ENCODE assay signal across 15 cellular contexts in the genomic region with DNA sequence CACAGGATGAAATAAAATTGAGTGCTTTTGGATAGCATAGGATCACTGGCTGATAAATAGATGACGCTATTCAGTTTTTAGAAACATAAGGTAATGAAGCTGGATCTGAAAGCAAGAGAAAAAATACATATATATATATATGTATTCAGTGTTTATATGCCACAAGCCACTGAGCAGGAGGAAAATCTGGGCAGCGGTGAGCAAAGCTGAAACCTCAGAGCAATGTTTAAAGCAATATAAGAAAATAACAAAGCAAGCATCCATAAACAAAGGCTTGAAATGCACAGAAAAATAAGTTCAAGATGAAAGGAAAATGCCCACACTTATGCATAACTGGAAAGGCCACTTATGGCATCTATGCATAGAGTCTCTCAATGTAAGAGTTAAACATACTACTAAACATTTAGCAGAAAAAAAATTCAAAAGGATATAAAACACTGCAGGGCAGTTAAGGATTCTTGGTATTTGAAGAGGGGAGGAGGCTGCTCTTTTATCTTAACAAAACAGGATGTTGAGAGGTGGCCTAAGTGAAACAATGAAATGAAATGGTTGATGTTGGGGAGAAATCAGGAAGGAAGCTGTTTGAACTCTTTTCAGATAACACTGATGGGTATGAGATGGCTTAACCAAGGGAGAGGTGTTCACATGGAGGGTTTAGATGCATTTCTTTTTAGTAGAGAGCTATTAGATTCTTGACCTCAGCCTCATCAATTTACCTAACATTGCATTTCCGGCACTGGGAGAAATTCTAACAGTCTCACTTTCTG.
DNase-seq lines count a peak whose midpoint lies in the region; ATAC-seq and TF ChIP-seq lines count a peak whose summit lies in the region.
"Had no signal": no experiment of that assay in that cellular context is flagged by ENCODE, and none has a peak within 500 bp of the region (broad histone marks: within the 10 kb centered on the region; RNA-seq: fewer than 3 reads in every experiment).

No MANE protein-coding gene starts in this region.

- H3K27ac ChIP-seq in CD4-positive, alpha-beta T cell (ENCODE audit: low read depth, low read length): peak overlapping the region; percentile 55
- peak overlapping the region; percentile 63; the same call in 1 of the 2 replicates for H3K27ac ChIP-seq in HUES64 (ENCODE audit: low read depth, low read length)

- peak; percentile 35 for ATAC-seq in CD4-positive, alpha-beta T cell (ENCODE audit: poor library complexity)
- ATAC-seq in activated B cell treated with CpG ODN at 0.5 μM for 24 hours (ENCODE audit: low read depth): no peak
- ATAC-seq in GM19452 (IDR thresholded peaks at IDR 0.05; ENCODE audit: unreplicated experiment): no peak
- ATAC-seq in GM18517 (IDR thresholded peaks at IDR 0.05; ENCODE audit: unreplicated experiment): no peak

- H3K27ac Mint-ChIP-seq in CD4-positive, alpha-beta T cell: peak overlapping the region; percentile 86
- peak overlapping the region; percentile 81 for H3K27ac Mint-ChIP-seq in activated B cell treated with CpG ODN at 0.5 μM for 24 hours
- H3K27ac Mint-ChIP-seq: progenitor cell of endocrine pancreas had no signal

- H3K4me1 ChIP-seq in HUES64 (ENCODE audit: insufficient read depth, low read length): peaks cover 15% of the 10 kb centered on the region

- intact Hi-C loops in CD4-positive, alpha-beta T cell (cut with DNase I, micrococcal nuclease): loop anchor here (1.0 to 5.0 kb wide), 4 partner anchors 36 to 131 kb away; partner anchors contain the start of gene ARHGAP15 (in 1 of the 2)
- intact Hi-C loops in activated B cell treated with CpG ODN at 0.5 μM for 24 hours (cut with micrococcal nuclease): loop anchor here (5.0 kb wide), 1 partner anchor 381 kb away; the partner anchor contains the start of gene KYNU

- peak overlapping the region; percentile 81 for H3K4me3 Mint-ChIP-seq in CD4-positive, alpha-beta T cell
- H3K4me3 Mint-ChIP-seq in activated B cell treated with CpG ODN at 0.5 μM for 24 hours: no peak overlapping the region

- peaks cover 85% of the 10 kb centered on the region for H3K4me1 Mint-ChIP-seq in CD4-positive, alpha-beta T cell (ENCODE audit: low read depth)
- H3K4me1 Mint-ChIP-seq in activated B cell treated with CpG ODN at 0.5 μM for 24 hours: peaks cover 75% of the 10 kb centered on the region

- 88% methylated on average over 2 of the region's 3 CpGs for WGBS in HUES64

- H3K9ac ChIP-seq in HUES64 (ENCODE audit: low read depth, low read length): no peak overlapping the region

- no peaks in the 10 kb centered on the region for H3K27me3 ChIP-seq in CD4-positive, alpha-beta T cell (ENCODE audit: control insufficient read depth, insufficient read depth, low read length)
- H3K27me3 ChIP-seq in HUES64 (ENCODE audit: insufficient read depth, low read length): no peaks in the 10 kb centered on the region
- H3K27me3 ChIP-seq: stomach had no signal

- peaks cover 15% of the 10 kb centered on the region for H3K36me3 Mint-ChIP-seq in CD4-positive, alpha-beta T cell (ENCODE audit: low read depth)
- peaks cover 13% of the 10 kb centered on the region for H3K36me3 Mint-ChIP-seq in activated B cell treated with CpG ODN at 0.5 μM for 24 hours (ENCODE audit: low read depth)

- TF ChIP-seq CTCF in CD4-positive, alpha-beta T cell (IDR thresholded peaks at IDR 0.05): no peak
- TF ChIP-seq CTCF in activated B cell treated with CpG ODN at 0.5 μM for 24 hours (IDR thresholded peaks at IDR 0.05): no peak

- DNase-seq in CD4-positive, alpha-beta T cell: peak in 1 of 10 experiments; percentile 5
- DNase-seq in activated B cell treated with CpG ODN at 0.5 μM for 24 hours: no peak
- peak; percentile 10 for DNase-seq in kidney glomerular epithelial cell (lab: John Stamatoyannopoulos, UW)
- DNase-seq in hypothalamus (lab: John Stamatoyannopoulos, UW): no peak
- no peak for DNase-seq in effector CD8-positive, alpha-beta T cell (lab: John Stamatoyannopoulos, UW)
- DNase-seq: COR-L47; NCI-H1092 treated with DMSO at 0.1 percent for 48 hours; NCI-H524 treated with DMSO at 0.1 percent for 48 hours; stimulated activated CD4-positive, alpha-beta T cell treated with anti-CD3 and anti-CD28 coated beads, Interleukin-1b, Interleukin-23, amount 100 ng/mL, for 48 hours; stomach had no signal

- no peaks in the 10 kb centered on the region for H3K27me3 Mint-ChIP-seq in CD4-positive, alpha-beta T cell
- H3K27me3 Mint-ChIP-seq in activated B cell treated with CpG ODN at 0.5 μM for 24 hours: no peaks in the 10 kb centered on the region
- H3K27me3 Mint-ChIP-seq: progenitor cell of endocrine pancreas had no signal

- H3K4me3 ChIP-seq in HUES64 (ENCODE audit: low read length): no peak overlapping the region
- H3K4me3 ChIP-seq: lung, stomach had no signal

- H3K36me3 ChIP-seq in HUES64 (ENCODE audit: insufficient read depth, low read length): no peaks in the 10 kb centered on the region
- H3K36me3 ChIP-seq: stomach had no signal

- POLR2A ChIA-PET in CD4-positive, alpha-beta T cell (lab: Charles Lee): interaction anchor here (0.6 to 4.8 kb wide), 30 partner anchors 11 to 224 kb away, joined by 3 to 58 read pairs (median 4); partner anchors contain the start of gene ARHGAP15
- POLR2A ChIA-PET in activated B cell treated with CpG ODN at 0.5 μM for 24 hours (lab: Charles Lee): interaction anchor here (0.9 to 1.2 kb wide), 3 partner anchors 11 to 96 kb away, joined by 3 to 4 read pairs (median 3); no protein-coding TSS in a partner anchor

- no peaks in the 10 kb centered on the region for H3K9me3 Mint-ChIP-seq in CD4-positive, alpha-beta T cell
- H3K9me3 Mint-ChIP-seq in activated B cell treated with CpG ODN at 0.5 μM for 24 hours: no peaks in the 10 kb centered on the region

- H3K9me3 ChIP-seq in CD4-positive, alpha-beta T cell (ENCODE audit: control insufficient read depth, low read length): no peaks in the 10 kb centered on the region
- no peaks in the 10 kb centered on the region for H3K9me3 ChIP-seq in HUES64 (ENCODE audit: insufficient read depth, low read depth, low read length)
- H3K9me3 ChIP-seq: stomach had no signal

- CTCF ChIA-PET in CD4-positive, alpha-beta T cell (lab: Charles Lee): interaction anchor here (1.1 to 4.3 kb wide), 24 partner anchors 10 to 224 kb away, joined by 3 to 76 read pairs (median 7); no protein-coding TSS in a partner anchor
- CTCF ChIA-PET in activated B cell treated with CpG ODN at 0.5 μM for 24 hours (lab: Charles Lee): interaction anchor here (0.6 to 7.1 kb wide), 19 partner anchors 11 to 225 kb away, joined by 3 to 122 read pairs (median 8); no protein-coding TSS in a partner anchor
